ENCODE assay signal across 29 cellular contexts in the genomic region with DNA sequence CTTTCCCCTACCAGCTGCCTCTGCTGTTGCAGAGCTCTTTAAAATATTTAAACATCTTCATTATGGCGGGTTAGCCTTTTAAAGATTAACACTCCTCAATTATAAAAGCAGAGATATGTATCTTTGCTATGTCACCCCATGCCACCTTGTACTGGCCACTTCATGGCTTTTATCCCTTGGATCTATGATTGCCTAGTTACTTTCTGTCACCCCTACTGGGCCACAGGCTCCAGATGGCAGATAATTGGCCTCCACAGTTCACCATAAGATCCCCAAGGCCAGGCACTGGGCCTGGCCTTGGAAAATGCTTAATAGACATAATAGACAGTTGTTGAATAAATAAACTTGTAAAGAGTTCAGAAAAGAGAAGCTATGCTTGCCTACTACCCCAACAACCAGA.
"Had no signal": no experiment of that assay in that cellular context is flagged by ENCODE, and none has a peak within 500 bp of the region (broad histone marks: within the 10 kb centered on the region; RNA-seq: fewer than 3 reads in every experiment).

No MANE protein-coding gene starts in this region.

- H3K27ac Mint-ChIP-seq: activated CD4-positive, alpha-beta memory T cell treated with anti-CD3 and anti-CD28 coated beads for 36 hours; activated CD4-positive, alpha-beta T cell treated with anti-CD3 and anti-CD28 coated beads, Interleukin-2, amount 10 ng/mL, durations not matched to agents 24 days and 14 days; activated T-helper 17 cell treated with anti-CD3 and anti-CD28 coated beads, Interleukin-2, amount 50 U/mL, for 72 hours; effector memory CD8-positive, alpha-beta T cell; nephron; progenitor cell of endocrine pancreas had no signal

- H3K4me3 ChIP-seq: gastrocnemius medialis, ovary, skin epidermis, thoracic aorta, uterus had no signal

- H3K9me3 ChIP-seq: gastrocnemius medialis, neutrophil, ovary, thoracic aorta, uterus had no signal

- H3K27me3 ChIP-seq: gastrocnemius medialis, ovary, uterus had no signal

- H3K4me3 Mint-ChIP-seq: activated CD4-positive, alpha-beta memory T cell treated with anti-CD3 and anti-CD28 coated beads for 36 hours; activated CD4-positive, alpha-beta T cell treated with anti-CD3 and anti-CD28 coated beads, Interleukin-2, amount 10 ng/mL, durations not matched to agents 24 days and 14 days; activated T-cell treated with anti-CD3 and anti-CD28 coated beads, Interleukin-2, amount 50 U/mL, for 4 hours; activated T-helper 17 cell treated with anti-CD3 and anti-CD28 coated beads, Interleukin-2, amount 50 U/mL, for 72 hours; effector memory CD8-positive, alpha-beta T cell; nephron had no signal

- H3K4me1 Mint-ChIP-seq: activated CD4-positive, alpha-beta T cell treated with anti-CD3 and anti-CD28 coated beads, Interleukin-2, amount 10 ng/mL, durations not matched to agents 24 days and 14 days; activated T-helper 17 cell treated with anti-CD3 and anti-CD28 coated beads, Interleukin-2, amount 50 U/mL, for 72 hours had no signal

- H3K4me1 ChIP-seq: gastrocnemius medialis, uterus had no signal

- H3K27ac ChIP-seq: gastrocnemius medialis, neutrophil, ovary, skin epidermis, thoracic aorta, uterus, WERI-Rb-1 had no signal

- H3K36me3 Mint-ChIP-seq: activated CD4-positive, alpha-beta memory T cell treated with anti-CD3 and anti-CD28 coated beads for 36 hours had no signal

- H3K36me3 ChIP-seq: gastrocnemius medialis, neutrophil, ovary, thoracic aorta, uterus, WERI-Rb-1 had no signal

- DNase-seq: activated CD4-positive, alpha-beta memory T cell treated with anti-CD3 and anti-CD28 coated beads for 36 hours; activated CD4-positive, alpha-beta T cell treated with anti-CD3 and anti-CD28 coated beads, Interleukin-2, amount 10 ng/mL, durations not matched to agents 24 days and 14 days; activated CD4-positive, CD25-positive, alpha-beta regulatory T cell treated with anti-CD3 and anti-CD28 coated beads, Interleukin-2, amount 50 U/mL, for 72 hours; activated gamma-delta T cell treated with Interleukin-2 at 50 U/mL for 16 hours; activated naive CD4-positive, alpha-beta T cell treated with anti-CD3 and anti-CD28 coated beads, Interleukin-2, amount 50 U/mL, for 16 hours; activated T-cell treated with anti-CD3 and anti-CD28 coated beads, Interleukin-2, amount 50 U/mL, for 4 hours; amygdala; caudate nucleus; cortex of kidney; effector memory CD8-positive, alpha-beta T cell; erythroblast; gastrocnemius medialis; glutamatergic neuron; islet precursor cell; left ventricle myocardium superior; ovary; stimulated activated CD4-positive, alpha-beta T cell treated with anti-CD3 and anti-CD28 coated beads, Interleukin-12 subunit alpha, Interleukin-12 subunit beta, amount 100 ng/mL, for 4 hours; stimulated activated CD4-positive, alpha-beta T cell treated with anti-CD3 and anti-CD28 coated beads, Interleukin-4, amount 100 ng/mL, for 1 hour; stimulated activated naive CD8-positive, alpha-beta T cell treated with anti-CD3 and anti-CD28 coated beads, Interleukin-15, Interleukin-2, amounts not matched to agents 100 U/mL and 50 U/mL, for 24 hours; T-helper 9 cell; trophoblast cell; uterus; WERI-Rb-1 had no signal

- H3K9me3 Mint-ChIP-seq: activated CD4-positive, alpha-beta memory T cell treated with anti-CD3 and anti-CD28 coated beads for 36 hours; activated CD4-positive, alpha-beta T cell treated with anti-CD3 and anti-CD28 coated beads, Interleukin-2, amount 10 ng/mL, durations not matched to agents 24 days and 14 days; activated T-cell treated with anti-CD3 and anti-CD28 coated beads, Interleukin-2, amount 50 U/mL, for 4 hours; activated T-helper 17 cell treated with anti-CD3 and anti-CD28 coated beads, Interleukin-2, amount 50 U/mL, for 72 hours; effector memory CD8-positive, alpha-beta T cell had no signal
